In the genomic region with DNA sequence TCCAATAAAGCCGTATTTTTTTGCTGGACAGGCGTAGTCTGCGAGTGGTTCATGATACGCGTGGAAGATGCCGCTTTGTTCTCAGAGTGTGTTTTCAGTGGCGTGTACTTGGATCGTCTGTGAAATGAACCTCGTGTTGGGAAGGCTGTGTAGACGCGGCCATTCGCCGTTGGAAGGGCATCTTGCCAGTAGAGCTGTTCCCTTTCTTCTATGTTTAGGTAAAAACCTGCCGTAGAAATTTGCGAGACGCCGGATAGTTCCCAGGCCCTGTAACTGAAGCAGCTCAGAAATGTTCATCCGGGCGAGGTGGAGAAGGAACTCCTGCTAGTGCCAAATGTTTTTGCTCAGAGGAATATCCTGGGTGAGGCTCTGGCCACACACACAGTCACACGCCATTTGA, we compare ENCODE assay signal across 12 cellular contexts.
A peak's percentile ranks its signal among the peaks of the same experiment; 100 is the strongest.
DNase-seq lines count a peak whose midpoint lies in the region; ATAC-seq and TF ChIP-seq lines count a peak whose summit lies in the region.
"Had no signal": no experiment of that assay in that cellular context is flagged by ENCODE, and none has a peak within 500 bp of the region (broad histone marks: within the 10 kb centered on the region; RNA-seq: fewer than 3 reads in every experiment).

No MANE protein-coding gene starts in this region.

- H3K9ac ChIP-seq in OCI-LY1 (ENCODE audit: low read length), result no peak overlapping the region

- H3K27ac ChIP-seq in OCI-LY1 (ENCODE audit: low read depth, low read length, poor library complexity, severe bottlenecking) (peak overlapping the region; percentile 23), lower lobe of right lung (no peak overlapping the region), suprapubic skin (no peak overlapping the region), OCI-LY7 (ENCODE audit: low read depth, low read length, poor library complexity, severe bottlenecking) (no peak overlapping the region)
- H3K27ac ChIP-seq: SJCRH30 had no signal

- no peak overlapping the region for H3K4me3 ChIP-seq in OCI-LY1 (ENCODE audit: low read depth, low read length, poor library complexity, severe bottlenecking)
- H3K4me3 ChIP-seq in lower lobe of right lung, result no peak overlapping the region
- H3K4me3 ChIP-seq in suprapubic skin, result no peak overlapping the region
- H3K4me3 ChIP-seq in OCI-LY7 (ENCODE audit: low read depth, low read length, poor library complexity, severe bottlenecking), result no peak overlapping the region
- H3K4me3 ChIP-seq: GM12878, SJCRH30 had no signal

- H3K27me3 ChIP-seq in OCI-LY1 (ENCODE audit: insufficient read depth, low read length), result no peaks in the 10 kb centered on the region
- H3K27me3 ChIP-seq in lower lobe of right lung (ENCODE audit: low read depth), result peaks cover 8% of the 10 kb centered on the region
- no peaks in the 10 kb centered on the region for H3K27me3 ChIP-seq in suprapubic skin
- H3K27me3 ChIP-seq: SJCRH30 had no signal

- H2AFZ ChIP-seq in OCI-LY1 (ENCODE audit: low read length), result no peak overlapping the region
- H2AFZ ChIP-seq in OCI-LY7 (ENCODE audit: low read length), result no peak overlapping the region

- ATAC-seq in activated T-cell treated with anti-CD3 and anti-CD28 coated beads, Interleukin-2, amount 50 U/mL, for 72 hours (replicated peaks in 1 of 2), result no peak
- ATAC-seq in lower lobe of right lung, result no peak

- H3K9me2 ChIP-seq in OCI-LY1 (ENCODE audit: low read depth, low read length) (no peaks in the 10 kb centered on the region), OCI-LY7 (ENCODE audit: insufficient read depth, low read length) (no peaks in the 10 kb centered on the region)

- H3K36me3 Mint-ChIP-seq in activated T-cell treated with anti-CD3 and anti-CD28 coated beads, Interleukin-2, amount 50 U/mL, for 72 hours (ENCODE audit: insufficient read depth in 2 of 2), result peaks cover 2 to 17% of the 10 kb centered on the region in 2 donors

- DNase-seq in activated T-cell treated with anti-CD3 and anti-CD28 coated beads, Interleukin-2, amount 50 U/mL, for 1 hour, result peak; percentile 17
- no peak for DNase-seq in activated T-cell treated with anti-CD3 and anti-CD28 coated beads, Interleukin-2, amount 50 U/mL, for 72 hours
- peak; percentile 14 for DNase-seq in lower lobe of right lung
- peak; percentile 56 to 61 for DNase-seq in suprapubic skin (ENCODE audit: low spot score in 2 of 2)
- no peak for DNase-seq in OCI-LY7 (ENCODE audit: low spot score)
- no peak for DNase-seq in mucosa of gallbladder (ENCODE audit: low spot score)
- DNase-seq in NCI-H524 (lab: John Stamatoyannopoulos, UW), result no peak
- DNase-seq: DMS79, NCI-H226 had no signal

- CTCF ChIA-PET in OCI-LY7 (lab: Charles Lee; ENCODE audit: unreplicated experiment), result no interaction called here

- H3K9me3 ChIP-seq in OCI-LY1 (ENCODE audit: low read length) (no peaks in the 10 kb centered on the region), lower lobe of right lung (no peaks in the 10 kb centered on the region), suprapubic skin (no peaks in the 10 kb centered on the region), OCI-LY7 (ENCODE audit: low read length) (no peaks in the 10 kb centered on the region)
- H3K9me3 ChIP-seq: SJCRH30 had no signal

- H3K36me3 ChIP-seq in OCI-LY1 (ENCODE audit: insufficient read depth, low read length) (peaks cover 45% of the 10 kb centered on the region), lower lobe of right lung (peaks cover 26% of the 10 kb centered on the region), suprapubic skin (peaks cover 6% of the 10 kb centered on the region), OCI-LY7 (ENCODE audit: insufficient read depth, low read length) (peaks cover 28% of the 10 kb centered on the region)
- H3K36me3 ChIP-seq: SJCRH30 had no signal

- peaks cover 32% of the 10 kb centered on the region for H3K4me1 Mint-ChIP-seq in activated T-cell treated with anti-CD3 and anti-CD28 coated beads, Interleukin-2, amount 50 U/mL, for 72 hours (ENCODE audit: low read depth)

- no peaks in the 10 kb centered on the region for H3K79me2 ChIP-seq in OCI-LY1 (ENCODE audit: insufficient read depth, low read length)
- H3K79me2 ChIP-seq in OCI-LY7 (ENCODE audit: insufficient read depth, low read depth, low read length), result no peaks in the 10 kb centered on the region

- H3F3A ChIP-seq in OCI-LY1 (ENCODE audit: insufficient read depth, low read length), result no peaks in the 10 kb centered on the region

- no peaks in the 10 kb centered on the region for H3K27me3 Mint-ChIP-seq in activated T-cell treated with anti-CD3 and anti-CD28 coated beads, Interleukin-2, amount 50 U/mL, for 72 hours (ENCODE audit: low read depth)

- no peak overlapping the region for H3K27ac Mint-ChIP-seq in activated T-cell treated with anti-CD3 and anti-CD28 coated beads, Interleukin-2, amount 50 U/mL, for 72 hours

- no peak for TF ChIP-seq EP300 in suprapubic skin (IDR thresholded peaks at IDR 0.05)

- H3K4me1 ChIP-seq in OCI-LY1 (ENCODE audit: insufficient read depth, low read length, severe bottlenecking) (peaks cover 47% of the 10 kb centered on the region), lower lobe of right lung (peaks cover 13% of the 10 kb centered on the region), suprapubic skin (peaks cover 31% of the 10 kb centered on the region), OCI-LY7 (ENCODE audit: insufficient read depth, low read length, poor library complexity, severe bottlenecking) (peaks cover 46% of the 10 kb centered on the region)
- H3K4me1 ChIP-seq: SJCRH30 had no signal

- TF ChIP-seq CTCF in OCI-LY1 (IDR thresholded peaks at IDR 0.05; ENCODE audit: low read length) (no peak), lower lobe of right lung (IDR thresholded peaks at IDR 0.05) (no peak), suprapubic skin (IDR thresholded peaks at IDR 0.05) (no peak), OCI-LY7 (conservative IDR thresholded peaks at IDR 0.05; ENCODE audit: low read length) (no peak)

- H3K9me3 Mint-ChIP-seq in activated T-cell treated with anti-CD3 and anti-CD28 coated beads, Interleukin-2, amount 50 U/mL, for 72 hours, result no peaks in the 10 kb centered on the region

- 90% methylated on average over 20 of the region's 20 CpGs for WGBS in suprapubic skin

- no peak for TF ChIP-seq POLR2A in suprapubic skin (IDR thresholded peaks at IDR 0.05)

- intact Hi-C loops in lower lobe of right lung (cut with DNase I) (loop anchor here (10.0 kb wide), 1 partner anchor 144 kb away; no protein-coding TSS in a partner anchor), OCI-LY7 (cut with micrococcal nuclease; ENCODE audit: unreplicated experiment) (loop anchor here (2.0 kb wide), 1 partner anchor 132 kb away; no protein-coding TSS in a partner anchor)

- H4K20me1 ChIP-seq in OCI-LY1 (ENCODE audit: insufficient read depth, low read length) (no peaks in the 10 kb centered on the region), OCI-LY7 (ENCODE audit: insufficient read depth, low read length) (no peaks in the 10 kb centered on the region)

- POLR2A ChIA-PET in OCI-LY7 (lab: Charles Lee), result no interaction called here

- H3K4me2 ChIP-seq in OCI-LY1 (ENCODE audit: low read length) (no peak overlapping the region), OCI-LY7 (ENCODE audit: low read length) (no peak overlapping the region; the same call in 1 of the 2 replicates)

- BruUV-seq in OCI-LY7 (replicated peaks; lab: Mats Ljungman, UMichigan), result no TSS peak

- no peak overlapping the region for H3K4me3 Mint-ChIP-seq in activated T-cell treated with anti-CD3 and anti-CD28 coated beads, Interleukin-2, amount 50 U/mL, for 72 hours

Comparison
In these comparisons a context has a peak if more than half of its experiments do, and no peak if none do; other contexts are left out.
1. DNase-seq: peak in activated T-cell treated with anti-CD3 and anti-CD28 coated beads, Interleukin-2, amount 50 U/mL, for 1 hour (single experiment), lower lobe of right lung (single experiment) and suprapubic skin (2 of 2); none in activated T-cell treated with anti-CD3 and anti-CD28 coated beads, Interleukin-2, amount 50 U/mL, for 72 hours (0 of 2), OCI-LY7 (single experiment), mucosa of gallbladder (single experiment) and NCI-H524 (0 of 2).